ENCODE assay signal across 8 cellular contexts in the genomic region with DNA sequence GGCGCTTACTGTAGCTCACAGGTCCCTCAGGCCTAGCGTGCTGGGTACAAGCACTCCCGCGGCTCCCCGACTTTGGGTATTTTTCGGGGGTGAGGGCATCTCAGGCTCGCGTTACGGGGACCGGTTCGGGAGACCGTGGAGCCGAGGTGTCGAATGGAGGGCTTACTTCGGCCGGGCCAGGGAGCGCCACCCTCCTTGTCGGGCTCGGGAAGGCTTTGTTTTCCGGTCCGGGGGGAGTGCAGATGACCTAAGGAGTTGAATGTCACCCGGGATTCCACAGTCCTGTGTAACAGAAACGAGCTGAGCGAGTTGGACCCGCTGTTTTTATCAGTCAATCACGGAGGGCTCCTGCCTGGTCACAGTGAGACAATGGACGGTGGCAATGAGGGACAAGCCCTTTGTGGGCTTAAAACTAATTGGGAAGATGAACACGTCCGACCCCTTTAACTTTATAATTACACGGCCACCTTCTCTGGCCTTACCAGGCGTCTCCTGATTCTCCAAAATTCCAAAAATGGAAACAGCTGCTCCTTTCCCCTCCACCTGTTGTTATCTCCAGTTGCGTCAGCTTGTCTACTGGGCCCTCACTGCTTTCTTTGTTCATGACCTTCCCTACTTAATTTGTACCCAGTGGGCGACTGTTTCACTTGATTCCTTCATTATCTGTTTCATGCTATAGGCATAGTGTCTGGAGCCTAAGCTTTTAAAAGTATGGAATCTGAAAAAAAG. TPM values are rescaled to one million over a fixed set of nuclear protein-coding genes. Genes with fewer than 3 reads are reported as not detected.
DNase-seq lines count a peak whose midpoint lies in the region; TF ChIP-seq lines count a peak whose summit lies in the region.

No MANE protein-coding gene starts in this region.

- H3K4me3 ChIP-seq in GM23248 (peak overlapping the region; percentile 81), cardiac muscle cell (peak overlapping the region; percentile 56), retinal pigment epithelial cell (ENCODE audit: low read length) (peak overlapping the region; percentile 90)

- no peak for DNase-seq in GM23248
- DNase-seq in cardiac muscle cell (ENCODE audit: low read depth in 1 of 2, low spot score in 1 of 2): no peak
- no peak for DNase-seq in retinal pigment epithelial cell (ENCODE audit: low read depth)
- DNase-seq in stimulated activated CD4-positive, alpha-beta T cell treated with anti-CD3 and anti-CD28 coated beads, Interleukin-12 subunit alpha, Interleukin-12 subunit beta, amount 100 ng/mL, for 4 hours: no peak
- DNase-seq in NCI-H1417 (lab: John Stamatoyannopoulos, UW): no peak
- DNase-seq in posterior cingulate gyrus: no peak
- no peak for DNase-seq in cerebellar nuclear complex (lab: John Stamatoyannopoulos, UW)

- intact Hi-C loops in posterior cingulate gyrus (cut with DNase I): loop anchor here (5.0 kb wide), 2 partner anchors 160 to 245 kb away; a partner anchor contains a TSS

- H2AFZ ChIP-seq in GM23248: peak overlapping the region; percentile 83

- H3K4me2 ChIP-seq in GM23248 (ENCODE audit: unreplicated experiment): peak overlapping the region; percentile 64

- H4K20me1 ChIP-seq in GM23248 (ENCODE audit: insufficient read depth): no peaks in the 10 kb centered on the region

- H3K27me3 ChIP-seq in GM23248 (replicated peaks; ENCODE audit: insufficient read depth) (no peaks in the 10 kb centered on the region), cardiac muscle cell (no peaks in the 10 kb centered on the region)

- TF ChIP-seq CTCF in VCaP (conservative IDR thresholded peaks at IDR 0.05) (peak; percentile 56), cardiac muscle cell (IDR thresholded peaks at IDR 0.05; ENCODE audit: low read depth, low read length) (no peak), retinal pigment epithelial cell (conservative IDR thresholded peaks at IDR 0.05; ENCODE audit: low read depth, low read length) (no peak)

- H3F3A ChIP-seq in GM23248 (ENCODE audit: insufficient read depth): no peaks in the 10 kb centered on the region

- H3K79me2 ChIP-seq in GM23248 (ENCODE audit: insufficient read depth): no peaks in the 10 kb centered on the region

- H3K9me3 ChIP-seq in GM23248 (ENCODE audit: low read depth): no peaks in the 10 kb centered on the region
- H3K9me3 ChIP-seq in cardiac muscle cell (ENCODE audit: low read depth): no peaks in the 10 kb centered on the region

- peak overlapping the region; percentile 84 for H3K9ac ChIP-seq in GM23248

- no peaks in the 10 kb centered on the region for H3K9me2 ChIP-seq in GM23248 (ENCODE audit: insufficient read depth)

- H3K36me3 ChIP-seq in GM23248 (ENCODE audit: low read depth) (no peaks in the 10 kb centered on the region), cardiac muscle cell (no peaks in the 10 kb centered on the region)

- no peak overlapping the region for H3K27ac ChIP-seq in GM23248
- H3K27ac ChIP-seq in VCaP: peak overlapping the region; percentile 89
- H3K27ac ChIP-seq in cardiac muscle cell: peak overlapping the region; percentile 93

- WGBS in GM23248 (ENCODE audit: low coverage in 1 of 2, low lambda C conversion rate in 2 of 2, missing lambda C conversion rate in 2 of 2), 2 experiments: 28 to 35% methylated on average over 30 to 33 of the region's 33 CpGs

- in situ Hi-C loops in GM23248 (cut with MboI): loop anchor here (5.0 kb wide), 1 partner anchor 50 kb away; no protein-coding TSS in a partner anchor

- H3K4me1 ChIP-seq in GM23248 (ENCODE audit: insufficient read depth) (no peaks in the 10 kb centered on the region), cardiac muscle cell (ENCODE audit: low read depth) (peaks cover 12% of the 10 kb centered on the region)

RNA-seq across cellular contexts. Expression of a gene that starts 0.9 kb away (rescaled TPM):
- total RNA-seq in GM23248 (2014; rRNA removed; shearing (Covaris generic)): 0.51 and 0.76 TPM in 2 replicates
- polyA plus RNA-seq in GM23248 (2016; fragmentation: Nextera tagmentation; extraction: Ambion mirVana): 0.44 and 1.4 TPM in 2 replicates
- total RNA-seq in cardiac muscle cell: 9.9 and 21.5 TPM in 2 replicates
- 15.9 and 17.2 TPM in 2 replicates for polyA plus RNA-seq in cardiac muscle cell
